28 cellular contexts compared by ENCODE assay signal in the genomic region with DNA sequence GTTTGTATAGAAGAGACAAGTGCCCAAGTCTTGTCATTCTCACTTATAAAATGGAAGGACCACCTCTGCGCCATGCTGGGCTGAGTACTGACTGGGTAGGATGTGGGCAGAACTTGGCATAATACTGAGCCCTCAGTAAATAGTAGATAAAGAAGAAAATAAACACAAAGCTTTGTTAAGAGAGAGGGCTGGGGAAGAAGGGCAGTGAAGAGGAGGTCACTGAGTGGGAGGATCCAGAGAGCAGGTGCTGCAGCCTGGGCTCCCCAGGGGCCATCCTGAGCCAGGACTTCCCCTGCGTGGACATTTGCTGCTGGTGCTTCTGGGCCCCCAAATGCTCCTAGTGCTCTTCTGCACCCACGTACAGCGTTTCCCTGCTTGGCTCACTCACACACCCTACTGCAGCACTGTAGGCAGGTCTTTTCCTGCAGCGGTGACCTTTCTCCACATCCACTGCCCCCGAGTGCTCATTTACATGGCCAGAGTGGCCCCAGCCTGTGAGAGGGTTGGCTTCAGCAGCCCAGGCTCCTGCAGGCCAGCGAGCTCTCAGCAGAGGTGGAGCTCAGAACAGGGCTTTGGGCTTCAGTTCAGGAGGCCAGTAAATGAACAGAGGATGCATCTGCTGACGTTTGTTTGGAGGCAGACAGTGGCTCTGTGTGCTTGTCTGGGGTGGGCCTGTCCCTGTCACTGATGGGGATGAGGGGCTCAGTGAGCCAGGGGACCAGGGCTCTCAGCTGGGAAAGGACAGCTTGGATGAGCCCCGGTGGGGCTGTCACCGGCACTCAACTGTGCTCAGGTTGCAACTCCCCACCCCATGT.
DNase-seq lines count a peak whose midpoint lies in the region; ATAC-seq and TF ChIP-seq lines count a peak whose summit lies in the region.
"Had no signal": no experiment of that assay in that cellular context is flagged by ENCODE, and none has a peak within 500 bp of the region (broad histone marks: within the 10 kb centered on the region; RNA-seq: fewer than 3 reads in every experiment).

No MANE protein-coding gene starts in this region.

- no peak overlapping the region for H3K27ac Mint-ChIP-seq in activated B cell treated with CpG ODN at 0.5 μM for 24 hours
- H3K27ac Mint-ChIP-seq: effector memory CD8-positive, alpha-beta T cell; naive B cell had no signal

- TF ChIP-seq CTCF in activated B cell treated with CpG ODN at 0.5 μM for 24 hours (IDR thresholded peaks at IDR 0.05) (no peak), sigmoid colon (IDR thresholded peaks at IDR 0.05) (no peak), mucosa of descending colon (IDR thresholded peaks at IDR 0.05) (no peak), spleen (IDR thresholded peaks at IDR 0.05 in 8 of 11, conservative IDR thresholded peaks at IDR 0.05 in 3 of 11) (no peak)

- H3K4me3 ChIP-seq in sigmoid colon: no peak overlapping the region
- no peak overlapping the region for H3K4me3 ChIP-seq in mucosa of descending colon
- no peak overlapping the region for H3K4me3 ChIP-seq in spleen
- H3K4me3 ChIP-seq: esophagus muscularis mucosa, gastroesophageal sphincter, MG63, pancreas, tibial nerve had no signal

- H3K4me1 ChIP-seq in sigmoid colon: no peaks in the 10 kb centered on the region
- no peaks in the 10 kb centered on the region for H3K4me1 ChIP-seq in mucosa of descending colon (ENCODE audit: low read depth)
- peaks cover 0 to 23% (median 2%) of the 10 kb centered on the region in 6 donors for H3K4me1 ChIP-seq in spleen
- H3K4me1 ChIP-seq: esophagus muscularis mucosa, gastroesophageal sphincter, pancreas, tibial nerve had no signal

- H3K36me3 Mint-ChIP-seq in activated B cell treated with CpG ODN at 0.5 μM for 24 hours (ENCODE audit: low read depth): no peaks in the 10 kb centered on the region
- H3K36me3 Mint-ChIP-seq: naive B cell had no signal

- POLR2A ChIA-PET in activated B cell treated with CpG ODN at 0.5 μM for 24 hours (lab: Charles Lee): no interaction called here

- TF ChIP-seq POLR2A in sigmoid colon (IDR thresholded peaks at IDR 0.05) (no peak), spleen (IDR thresholded peaks at IDR 0.05) (no peak)

- H3K4me1 Mint-ChIP-seq in activated B cell treated with CpG ODN at 0.5 μM for 24 hours: peaks cover 40% of the 10 kb centered on the region

- H3K9me3 Mint-ChIP-seq in activated B cell treated with CpG ODN at 0.5 μM for 24 hours: no peaks in the 10 kb centered on the region
- H3K9me3 Mint-ChIP-seq: effector memory CD8-positive, alpha-beta T cell had no signal

- 48 to 67% methylated on average over 10 of the region's 10 CpGs for WGBS in sigmoid colon, 2 donors
- 62 to 77% (median 65%) methylated on average over 10 of the region's 10 CpGs for WGBS in spleen, 5 donors

- no peak overlapping the region for H3K4me3 Mint-ChIP-seq in activated B cell treated with CpG ODN at 0.5 μM for 24 hours
- H3K4me3 Mint-ChIP-seq: effector memory CD8-positive, alpha-beta T cell had no signal

- H3K36me3 ChIP-seq in sigmoid colon: no peaks in the 10 kb centered on the region
- no peaks in the 10 kb centered on the region for H3K36me3 ChIP-seq in mucosa of descending colon (ENCODE audit: low read depth)
- no peaks in the 10 kb centered on the region for H3K36me3 ChIP-seq in spleen
- H3K36me3 ChIP-seq: brain microvascular endothelial cell, esophagus muscularis mucosa, gastroesophageal sphincter, MG63, pancreas, tibial nerve had no signal

- no peak for TF ChIP-seq EP300 in sigmoid colon (IDR thresholded peaks at IDR 0.05)

- intact Hi-C loops in activated B cell treated with CpG ODN at 0.5 μM for 24 hours (cut with micrococcal nuclease) (no loop called here), sigmoid colon (cut with DNase I) (no loop called here), mucosa of descending colon (cut with DNase I, micrococcal nuclease) (no loop called here), spleen (cut with DNase I; ENCODE audit: low total_unique reads) (no loop called here)

- ATAC-seq in activated B cell treated with CpG ODN at 0.5 μM for 24 hours (ENCODE audit: low read depth) (no peak), mucosa of descending colon (no peak)
- ATAC-seq: effector memory CD8-positive, alpha-beta T cell; gastroesophageal sphincter; pancreas had no signal

- H3K27me3 ChIP-seq in sigmoid colon: no peaks in the 10 kb centered on the region
- H3K27me3 ChIP-seq in spleen (replicated peaks in 1 of 7): peaks cover 0 to 31% (median 0%) of the 10 kb centered on the region in 7 donors
- H3K27me3 ChIP-seq: brain microvascular endothelial cell, pancreas, tibial nerve had no signal

- H3K9me3 ChIP-seq in sigmoid colon: no peaks in the 10 kb centered on the region
- H3K9me3 ChIP-seq in mucosa of descending colon: no peaks in the 10 kb centered on the region
- H3K9me3 ChIP-seq in spleen: no peaks in the 10 kb centered on the region
- H3K9me3 ChIP-seq: esophagus muscularis mucosa, gastroesophageal sphincter, MG63, pancreas, tibial nerve had no signal

- DNase-seq in DMS153 (lab: John Stamatoyannopoulos, UW): peak; percentile 44
- DNase-seq in DMS153 treated with DMSO at 0.1 percent for 48 hours (lab: John Stamatoyannopoulos, UW; ENCODE audit: unreplicated experiment): no peak
- DNase-seq in NCI-H146 (lab: John Stamatoyannopoulos, UW): peak; percentile 44
- DNase-seq in activated B cell treated with CpG ODN at 0.5 μM for 24 hours: peak; percentile 13
- DNase-seq in sigmoid colon: peak; percentile 40
- no peak for DNase-seq in mucosa of descending colon
- DNase-seq in spleen: no peak
- DNase-seq in NOMO-1 (lab: John Stamatoyannopoulos, UW; ENCODE audit: unreplicated experiment in 2 of 2): no peak
- DNase-seq: activated CD4-positive, alpha-beta T cell treated with anti-CD3 and anti-CD28 coated beads for 48 hours; activated CD8-positive, alpha-beta memory T cell treated with anti-CD3 and anti-CD28 coated beads, Interleukin-2, amount 50 U/mL, for 4 hours; activated effector memory CD4-positive, alpha-beta T cell treated with Interleukin-2 at 50 U/mL for 16 hours; AML-193; brain microvascular endothelial cell; Calu3; effector memory CD8-positive, alpha-beta T cell; kidney glomerular epithelial cell; MG63; naive B cell; NCI-H187 treated with DMSO at 0.1 percent for 48 hours; NCI-H526; pancreas; SHP77 treated with DMSO at 0.1 percent for 48 hours; stimulated activated CD4-positive, alpha-beta T cell treated with anti-CD3 and anti-CD28 coated beads, Interleukin-1b, Interleukin-23, amount 100 ng/mL, for 48 hours; stimulated activated naive CD4-positive, alpha-beta T cell had no signal

- H3K27ac ChIP-seq in sigmoid colon (no peak overlapping the region), spleen (no peak overlapping the region)
- H3K27ac ChIP-seq: 22Rv1, brain microvascular endothelial cell, esophagus muscularis mucosa, gastroesophageal sphincter, pancreas, tibial nerve had no signal

- CTCF ChIA-PET in activated B cell treated with CpG ODN at 0.5 μM for 24 hours (lab: Charles Lee): no interaction called here

- H3K27me3 Mint-ChIP-seq in activated B cell treated with CpG ODN at 0.5 μM for 24 hours: peaks cover 23% of the 10 kb centered on the region

Comparison
In these comparisons a context has a peak if more than half of its experiments do, and no peak if none do; other contexts are left out.
1. DNase-seq: peak in DMS153 (single experiment), NCI-H146 (single experiment), activated B cell treated with CpG ODN at 0.5 μM for 24 hours (single experiment) and sigmoid colon (single experiment); none in DMS153 treated with DMSO at 0.1 percent for 48 hours (single experiment), mucosa of descending colon (0 of 3), spleen (single experiment) and NOMO-1 (0 of 2).